ENCODE assay signal across 9 cellular contexts in the genomic region with DNA sequence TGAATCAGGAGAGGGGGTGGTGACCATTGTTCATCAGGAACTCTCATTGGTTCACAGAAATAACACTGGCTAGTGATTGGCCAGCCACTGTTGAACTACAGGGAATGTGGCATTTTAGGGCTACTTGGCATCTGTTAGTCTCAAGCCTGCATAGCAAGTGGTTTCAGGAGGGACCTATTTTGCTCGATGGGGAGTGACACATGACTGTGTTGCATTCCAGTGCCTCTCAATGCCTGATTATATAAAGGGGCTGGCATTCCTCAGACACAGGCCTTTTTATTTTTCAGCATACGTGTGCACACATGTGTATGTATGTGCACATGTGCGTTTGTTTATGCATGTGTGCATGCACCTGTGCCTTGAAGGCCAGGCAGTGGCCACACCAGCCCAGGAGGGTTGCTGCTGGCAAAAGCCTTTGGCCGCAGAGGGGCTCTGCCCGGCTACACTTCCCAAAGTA. TPM values are rescaled to one million over a fixed set of nuclear protein-coding genes. Genes with fewer than 3 reads are reported as not detected.
A peak's percentile ranks its signal among the peaks of the same experiment; 100 is the strongest.
DNase-seq lines count a peak whose midpoint lies in the region; ATAC-seq, FAIRE-seq and TF ChIP-seq lines count a peak whose summit lies in the region.
"Had no signal": no experiment of that assay in that cellular context is flagged by ENCODE, and none has a peak within 500 bp of the region (broad histone marks: within the 10 kb centered on the region; RNA-seq: fewer than 3 reads in every experiment).

No MANE protein-coding gene starts in this region.

- peak; percentile 13 for DNase-seq in activated naive CD4-positive, alpha-beta T cell treated with Interleukin-2 at 50 U/mL for 16 hours
- no peak for DNase-seq in activated naive CD4-positive, alpha-beta T cell (lab: John Stamatoyannopoulos, UW)
- no peak for DNase-seq in activated CD8-positive, alpha-beta T cell treated with anti-CD3 and anti-CD28 coated beads, Interleukin-2, amount 10 ng/mL, durations not matched to agents 7 days and 5 days
- DNase-seq in iPS DF 6.9 (ENCODE audit: low read depth, low spot score) (peak; percentile 84), ureter (ENCODE audit: low spot score) (peak; percentile 13), small intestine (no peak), D721Med (ENCODE audit: insufficient read length, low spot score) (no peak), GM13977 (ENCODE audit: low spot score) (no peak)
- DNase-seq: aorta had no signal

- POLR2A ChIA-PET in activated CD8-positive, alpha-beta T cell treated with anti-CD3 and anti-CD28 coated beads, Interleukin-2, amount 10 ng/mL, durations not matched to agents 7 days and 5 days (lab: Charles Lee) = no interaction called here

- in situ Hi-C loops in GM13977 (cut with MboI; ENCODE audit: low pct_unique_long_range_greater_than_20kb, low sequenced_read_pairs, unreplicated experiment) = no loop called here

- CTCF ChIA-PET in activated CD8-positive, alpha-beta T cell treated with anti-CD3 and anti-CD28 coated beads, Interleukin-2, amount 10 ng/mL, durations not matched to agents 7 days and 5 days (lab: Charles Lee) = no interaction called here

- H3K27me3 ChIP-seq in iPS DF 6.9 (ENCODE audit: control insufficient read depth, insufficient read depth, low read length) = no peaks in the 10 kb centered on the region
- no peaks in the 10 kb centered on the region for H3K27me3 ChIP-seq in small intestine (ENCODE audit: control insufficient read depth in 2 of 2, insufficient read depth in 2 of 2, low read length in 2 of 2)

- TF ChIP-seq CTCF in D721Med (IDR thresholded peaks at IDR 0.05; ENCODE audit: insufficient read depth, missing control alignments) (no peak), GM13977 (IDR thresholded peaks at IDR 0.05; ENCODE audit: extremely low read depth, insufficient read depth, missing control alignments) (no peak)

- peak overlapping the region; percentile 100 for H3K27ac Mint-ChIP-seq in activated CD8-positive, alpha-beta T cell treated with anti-CD3 and anti-CD28 coated beads, Interleukin-2, amount 10 ng/mL, durations not matched to agents 7 days and 5 days

- no peaks in the 10 kb centered on the region for H3K9me3 Mint-ChIP-seq in activated CD8-positive, alpha-beta T cell treated with anti-CD3 and anti-CD28 coated beads, Interleukin-2, amount 10 ng/mL, durations not matched to agents 7 days and 5 days (ENCODE audit: insufficient read depth)

- H3K4me1 Mint-ChIP-seq in activated CD8-positive, alpha-beta T cell treated with anti-CD3 and anti-CD28 coated beads, Interleukin-2, amount 10 ng/mL, durations not matched to agents 7 days and 5 days (ENCODE audit: low read depth) = peaks cover 82% of the 10 kb centered on the region

- no peaks in the 10 kb centered on the region for H3K9me3 ChIP-seq in iPS DF 6.9 (ENCODE audit: control insufficient read depth, insufficient read depth, low read length)
- no peaks in the 10 kb centered on the region for H3K9me3 ChIP-seq in small intestine (ENCODE audit: control insufficient read depth, low read depth)

- FAIRE-seq in small intestine (lab: Jason Lieb, UNC) (no peak), D721Med (lab: Jason Lieb, UNC) (no peak)

- H3K36me3 ChIP-seq in iPS DF 6.9 (ENCODE audit: control insufficient read depth, insufficient read depth, low read length) = no peaks in the 10 kb centered on the region
- no peaks in the 10 kb centered on the region for H3K36me3 ChIP-seq in small intestine (ENCODE audit: control insufficient read depth in 2 of 2, insufficient read depth in 2 of 2, low read length in 2 of 2)

- H3K36me3 Mint-ChIP-seq in activated CD8-positive, alpha-beta T cell treated with anti-CD3 and anti-CD28 coated beads, Interleukin-2, amount 10 ng/mL, durations not matched to agents 7 days and 5 days (ENCODE audit: low read depth) = peaks cover 82% of the 10 kb centered on the region

- H3K27ac ChIP-seq in iPS DF 6.9 (ENCODE audit: low read length) (peak overlapping the region; percentile 65), small intestine (ENCODE audit: low read depth in 1 of 2, low read length in 1 of 2) (no peak overlapping the region)

- H3K27me3 Mint-ChIP-seq in activated CD8-positive, alpha-beta T cell treated with anti-CD3 and anti-CD28 coated beads, Interleukin-2, amount 10 ng/mL, durations not matched to agents 7 days and 5 days (ENCODE audit: low read depth) = no peaks in the 10 kb centered on the region

- peaks cover 14% of the 10 kb centered on the region for H3K4me1 ChIP-seq in iPS DF 6.9 (ENCODE audit: control insufficient read depth, insufficient read depth, low read length)
- H3K4me1 ChIP-seq in small intestine (ENCODE audit: control insufficient read depth in 2 of 2, insufficient read depth in 1 of 2, low read depth in 1 of 2, low read length in 1 of 2) = no peaks in the 10 kb centered on the region

- H3K4me3 ChIP-seq in iPS DF 6.9 (ENCODE audit: low read length) (no peak overlapping the region), small intestine (ENCODE audit: low read depth in 1 of 2, low read length in 2 of 2) (no peak overlapping the region)

- WGBS in iPS DF 6.9 (ENCODE audit: insufficient coverage, insufficient read length) = no CpG with 5 or more reads among the region's 5 CpGs
- 81 to 88% (median 84%) methylated on average over 5 of the region's 5 CpGs for WGBS in small intestine, 3 donors

- no peak for ATAC-seq in activated CD8-positive, alpha-beta T cell treated with anti-CD3 and anti-CD28 coated beads, Interleukin-2, amount 10 ng/mL, durations not matched to agents 7 days and 5 days

- H3K4me3 Mint-ChIP-seq in activated CD8-positive, alpha-beta T cell treated with anti-CD3 and anti-CD28 coated beads, Interleukin-2, amount 10 ng/mL, durations not matched to agents 7 days and 5 days = peak overlapping the region; percentile 91

RNA-seq across cellular contexts. Expression of gene FGD3, which starts 23.2 kb away (rescaled TPM):
- total RNA-seq in activated CD8-positive, alpha-beta T cell treated with anti-CD3 and anti-CD28 coated beads, Interleukin-2, amount 10 ng/mL, durations not matched to agents 7 days and 5 days = 100 to 1,000 TPM; 104 to 107 TPM
- 55.4 TPM for total RNA-seq in ureter
- 1 to 10 TPM in 2 of 3 donors, under 1 TPM in 1; 0.67 to 4.9 (median 2.7) TPM for polyA plus RNA-seq in small intestine

Comparison
In these comparisons a context has a peak if more than half of its experiments do, and no peak if none do; other contexts are left out.
1. DNase-seq: peak in activated naive CD4-positive, alpha-beta T cell treated with Interleukin-2 at 50 U/mL for 16 hours (single experiment), iPS DF 6.9 (single experiment) and ureter (single experiment); none in activated naive CD4-positive, alpha-beta T cell (0 of 4), activated CD8-positive, alpha-beta T cell treated with anti-CD3 and anti-CD28 coated beads, Interleukin-2, amount 10 ng/mL, durations not matched to agents 7 days and 5 days (single experiment), small intestine (single experiment), D721Med (single experiment) and GM13977 (single experiment).